In the genomic region with DNA sequence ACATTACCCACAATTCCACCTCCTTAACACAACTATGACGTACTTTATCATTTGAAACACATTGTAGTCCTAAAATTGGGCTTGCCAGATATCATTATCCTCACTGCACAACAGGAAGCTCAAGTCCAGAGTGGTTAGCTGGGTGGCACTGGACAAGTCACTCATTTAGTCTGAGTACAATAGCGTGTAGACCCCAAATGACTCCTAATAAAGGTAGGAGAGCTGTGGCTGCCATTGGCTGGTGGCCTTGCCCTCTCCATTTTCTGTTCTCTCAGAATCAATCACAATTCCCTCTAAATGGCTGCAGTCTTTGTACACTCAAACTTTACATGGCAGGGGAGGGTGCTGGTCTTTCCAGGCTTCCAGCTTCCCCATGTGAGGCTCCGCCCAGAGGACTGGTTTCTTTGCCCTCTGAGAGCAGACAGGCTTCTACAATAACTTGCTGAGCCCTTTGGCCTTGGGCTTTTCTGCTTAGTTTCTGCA, we compare ENCODE assay signal across 20 cellular contexts.
"Had no signal": no experiment of that assay in that cellular context is flagged by ENCODE, and none has a peak within 500 bp of the region (broad histone marks: within the 10 kb centered on the region; RNA-seq: fewer than 3 reads in every experiment).

No MANE protein-coding gene starts in this region.

- H3K36me3 ChIP-seq: adrenal gland, suprapubic skin, upper lobe of right lung, WERI-Rb-1 had no signal

- H3K4me3 Mint-ChIP-seq: activated CD4-positive, alpha-beta memory T cell treated with anti-CD3 and anti-CD28 coated beads, Interleukin-2, amount 10 ng/mL, durations not matched to agents 7 days and 5 days; activated CD4-positive, alpha-beta T cell treated with anti-CD3 and anti-CD28 coated beads for 36 hours; activated T-helper 1 cell treated with anti-CD3 and anti-CD28 coated beads, Interleukin-12 subunit alpha, Interleukin-12 subunit beta, Interleukin-2, Interleukin-4 antibody, amounts not matched to agents 30 ng/mL and 10 ng/mL and 1 ng/mL, durations not matched to agents 14 hours and 24 hours and 36 hours; nephron had no signal

- H3K27me3 Mint-ChIP-seq: activated CD4-positive, alpha-beta memory T cell treated with anti-CD3 and anti-CD28 coated beads, Interleukin-2, amount 10 ng/mL, durations not matched to agents 7 days and 5 days; activated CD4-positive, alpha-beta T cell treated with anti-CD3 and anti-CD28 coated beads for 36 hours had no signal

- H3K27me3 ChIP-seq: adrenal gland, suprapubic skin, upper lobe of right lung had no signal

- H3K27ac Mint-ChIP-seq: activated CD4-positive, alpha-beta memory T cell treated with anti-CD3 and anti-CD28 coated beads, Interleukin-2, amount 10 ng/mL, durations not matched to agents 7 days and 5 days; activated CD4-positive, alpha-beta T cell treated with anti-CD3 and anti-CD28 coated beads for 36 hours; activated T-helper 1 cell treated with anti-CD3 and anti-CD28 coated beads, Interleukin-12 subunit alpha, Interleukin-12 subunit beta, Interleukin-2, Interleukin-4 antibody, amounts not matched to agents 30 ng/mL and 10 ng/mL and 1 ng/mL, durations not matched to agents 14 hours and 24 hours and 36 hours; nephron had no signal

- H3K9me3 ChIP-seq: adrenal gland, psoas muscle, suprapubic skin, upper lobe of right lung had no signal

- H3K4me1 ChIP-seq: suprapubic skin had no signal

- H3K4me3 ChIP-seq: adrenal gland, coronary artery, psoas muscle, suprapubic skin, upper lobe of right lung had no signal

- H3K9me3 Mint-ChIP-seq: activated CD4-positive, alpha-beta memory T cell treated with anti-CD3 and anti-CD28 coated beads, Interleukin-2, amount 10 ng/mL, durations not matched to agents 7 days and 5 days; activated T-helper 1 cell treated with anti-CD3 and anti-CD28 coated beads, Interleukin-12 subunit alpha, Interleukin-12 subunit beta, Interleukin-2, Interleukin-4 antibody, amounts not matched to agents 30 ng/mL and 10 ng/mL and 1 ng/mL, durations not matched to agents 14 hours and 24 hours and 36 hours; nephron had no signal

- H3K27ac ChIP-seq: adrenal gland, coronary artery, epithelial cell of prostate, psoas muscle, suprapubic skin, upper lobe of right lung, WERI-Rb-1 had no signal

- DNase-seq: activated CD4-positive, alpha-beta memory T cell treated with anti-CD3 and anti-CD28 coated beads, Interleukin-2, amount 10 ng/mL, durations not matched to agents 7 days and 5 days; activated CD4-positive, alpha-beta T cell treated with anti-CD3 and anti-CD28 coated beads for 36 hours; activated CD8-positive, alpha-beta memory T cell treated with anti-CD3 and anti-CD28 coated beads, Interleukin-2, amount 50 U/mL, for 48 hours; activated naive CD4-positive, alpha-beta T cell treated with anti-CD3 and anti-CD28 coated beads, Interleukin-2, amount 50 U/mL, for 16 hours; adrenal gland; central memory CD4-positive, alpha-beta T cell; effector memory CD4-positive, alpha-beta T cell; mammary epithelial cell; psoas muscle; stimulated activated CD4-positive, alpha-beta T cell treated with anti-CD3 and anti-CD28 coated beads, Interleukin-4, amount 100 ng/mL, for 1 hour; stimulated activated CD8-positive, alpha-beta memory T cell treated with anti-CD3 and anti-CD28 coated beads, Interleukin-4, amount 100 ng/mL, for 48 hours; stimulated activated naive CD8-positive, alpha-beta T cell treated with anti-CD3 and anti-CD28 coated beads, Interleukin-15, Interleukin-2, amounts not matched to agents 100 U/mL and 50 U/mL, for 24 hours; T-helper 2 cell; upper lobe of right lung; WERI-Rb-1 had no signal

- H3K4me1 Mint-ChIP-seq: nephron had no signal

- ATAC-seq: activated CD4-positive, alpha-beta T cell treated with anti-CD3 and anti-CD28 coated beads for 36 hours; psoas muscle; stimulated activated naive CD8-positive, alpha-beta T cell treated with anti-CD3 and anti-CD28 coated beads, Interleukin-15, Interleukin-2, amounts not matched to agents 100 U/mL and 50 U/mL, for 24 hours; upper lobe of right lung had no signal
